9 cellular contexts compared by ENCODE assay signal in the genomic region with DNA sequence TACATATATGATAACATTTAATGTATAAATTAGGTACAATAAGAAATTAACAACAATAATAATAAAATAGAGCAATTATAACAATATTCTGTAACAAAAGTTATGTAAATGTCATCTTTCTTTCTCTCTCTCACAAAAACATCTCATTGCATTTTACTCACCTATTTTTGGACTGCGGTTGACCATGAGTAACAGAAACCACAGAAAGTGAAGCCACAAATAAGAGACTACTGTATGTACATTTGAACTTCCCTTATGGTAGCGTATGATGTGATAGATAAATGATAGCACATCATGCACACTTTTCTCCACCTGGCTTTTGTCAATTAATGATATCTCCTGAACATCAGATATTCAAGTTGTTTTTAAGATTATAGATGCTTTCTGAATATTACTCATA.
DNase-seq lines count a peak whose midpoint lies in the region; ATAC-seq and TF ChIP-seq lines count a peak whose summit lies in the region.
"Had no signal": no experiment of that assay in that cellular context is flagged by ENCODE, and none has a peak within 500 bp of the region (broad histone marks: within the 10 kb centered on the region; RNA-seq: fewer than 3 reads in every experiment).

No MANE protein-coding gene starts in this region.

- peaks cover 0 to 2% (median 0%) of the 10 kb centered on the region in 5 donors for H3K9me3 Mint-ChIP-seq in CD8-positive, alpha-beta memory T cell
- no peaks in the 10 kb centered on the region for H3K9me3 Mint-ChIP-seq in nephron progenitor cell

- POLR2A ChIA-PET in CD8-positive, alpha-beta memory T cell (lab: Charles Lee) = no interaction called here

- no peaks in the 10 kb centered on the region for H3K79me2 ChIP-seq in SU-DHL-6 (ENCODE audit: insufficient read depth, low read length)

- no peak overlapping the region for H2AFZ ChIP-seq in SU-DHL-6 (ENCODE audit: low read depth, low read length, severe bottlenecking)

- no peaks in the 10 kb centered on the region for H3K9me2 ChIP-seq in SU-DHL-6 (replicated peaks; ENCODE audit: insufficient read depth, low read length)

- CTCF ChIA-PET in CD8-positive, alpha-beta memory T cell (lab: Charles Lee) = no interaction called here

- TF ChIP-seq CTCF in SU-DHL-6 (IDR thresholded peaks at IDR 0.05; ENCODE audit: insufficient read depth, low read length, poor library complexity, severe bottlenecking) = no peak
- no peak for TF ChIP-seq CTCF in nephron progenitor cell (IDR thresholded peaks at IDR 0.05)

- peak overlapping the region; percentile 37 for H3K4me2 ChIP-seq in SU-DHL-6 (ENCODE audit: low read depth, low read length, poor library complexity, severe bottlenecking)

- H3K9ac ChIP-seq in SU-DHL-6 (ENCODE audit: low read length) = no peak overlapping the region

- H3K4me1 ChIP-seq in CD8-positive, alpha-beta memory T cell (ENCODE audit: insufficient read depth, low read length) = peaks cover 14% of the 10 kb centered on the region

- peaks cover 14 to 19% (median 17%) of the 10 kb centered on the region in 3 donors for H3K4me1 Mint-ChIP-seq in CD8-positive, alpha-beta memory T cell
- H3K4me1 Mint-ChIP-seq in nephron progenitor cell = no peaks in the 10 kb centered on the region

- no peaks in the 10 kb centered on the region for H4K20me1 ChIP-seq in SU-DHL-6 (ENCODE audit: low read depth, low read length)

- H3K27me3 ChIP-seq in CD8-positive, alpha-beta memory T cell (ENCODE audit: insufficient read depth, low read length, poor library complexity, severe bottlenecking) = no peaks in the 10 kb centered on the region
- no peaks in the 10 kb centered on the region for H3K27me3 ChIP-seq in SU-DHL-6 (ENCODE audit: low read length)

- H3K4me3 ChIP-seq in CD8-positive, alpha-beta memory T cell (ENCODE audit: low read length) = no peak overlapping the region
- no peak overlapping the region for H3K4me3 ChIP-seq in SU-DHL-6 (ENCODE audit: insufficient read depth, low read length, poor library complexity, severe bottlenecking)

- H3K9me3 ChIP-seq in CD8-positive, alpha-beta memory T cell (ENCODE audit: low read length) = no peaks in the 10 kb centered on the region
- no peaks in the 10 kb centered on the region for H3K9me3 ChIP-seq in SU-DHL-6 (ENCODE audit: insufficient read depth, low read length)

- DNase-seq in CD8-positive, alpha-beta memory T cell = peak in 3 of 5 donors; percentile 44 to 63 (median 60)
- DNase-seq in HCEC 1CT (no peak), nephron progenitor cell (no peak), NCI-H2107 treated with DMSO at 0.1 percent for 48 hours (lab: John Stamatoyannopoulos, UW; ENCODE audit: unreplicated experiment) (no peak)
- no peak for DNase-seq in stimulated activated CD4-positive, alpha-beta T cell treated with anti-CD3 and anti-CD28 coated beads, Interleukin-12 subunit alpha, Interleukin-12 subunit beta, amount 100 ng/mL, for 4 hours

- no peak overlapping the region for H3K27ac ChIP-seq in CD8-positive, alpha-beta memory T cell (ENCODE audit: low read depth, low read length)
- H3K27ac ChIP-seq in SU-DHL-6 (ENCODE audit: low read depth, low read length) = no peak overlapping the region
- H3K27ac ChIP-seq: RWPE1 had no signal

- ATAC-seq in GM19351 (IDR thresholded peaks at IDR 0.05; ENCODE audit: unreplicated experiment) = peak; percentile 100
- ATAC-seq in HG03103 (IDR thresholded peaks at IDR 0.05; ENCODE audit: low read depth, unreplicated experiment) = peak; percentile 99

- peaks cover 0 to 3% of the 10 kb centered on the region in 2 donors for H3K27me3 Mint-ChIP-seq in CD8-positive, alpha-beta memory T cell
- H3K27me3 Mint-ChIP-seq in nephron progenitor cell (ENCODE audit: low read depth, poor library complexity) = no peaks in the 10 kb centered on the region

- no peak overlapping the region for H3K27ac Mint-ChIP-seq in CD8-positive, alpha-beta memory T cell
- H3K27ac Mint-ChIP-seq in nephron progenitor cell = no peak overlapping the region

- no peaks in the 10 kb centered on the region for H3F3A ChIP-seq in SU-DHL-6 (ENCODE audit: insufficient read depth)

- no peaks in the 10 kb centered on the region for H3K36me3 ChIP-seq in CD8-positive, alpha-beta memory T cell (ENCODE audit: insufficient read depth, low read length)
- H3K36me3 ChIP-seq in SU-DHL-6 (ENCODE audit: low read length) = no peaks in the 10 kb centered on the region

- peak overlapping the region in 4 of 7 donors; percentile 3 to 37 (median 6) for H3K4me3 Mint-ChIP-seq in CD8-positive, alpha-beta memory T cell
- H3K4me3 Mint-ChIP-seq in nephron progenitor cell = no peak overlapping the region

- no peaks in the 10 kb centered on the region for H3K36me3 Mint-ChIP-seq in CD8-positive, alpha-beta memory T cell
- H3K36me3 Mint-ChIP-seq in nephron progenitor cell (ENCODE audit: low read depth) = no peaks in the 10 kb centered on the region

Comparison
In these comparisons a context has a peak if more than half of its experiments do, and no peak if none do; other contexts are left out.
1. DNase-seq: peak in CD8-positive, alpha-beta memory T cell (3 of 5); none in HCEC 1CT (single experiment), stimulated activated CD4-positive, alpha-beta T cell treated with anti-CD3 and anti-CD28 coated beads, Interleukin-12 subunit alpha, Interleukin-12 subunit beta, amount 100 ng/mL, for 4 hours (single experiment), nephron progenitor cell (single experiment) and NCI-H2107 treated with DMSO at 0.1 percent for 48 hours (single experiment).